ENCODE assay signal across 8 cellular contexts in genomic region chr1:161314201-161314981, GRCh38. TPM values are rescaled to one million over a fixed set of nuclear protein-coding genes. Genes with fewer than 3 reads are reported as not detected.
A peak's percentile ranks its signal among the peaks of the same experiment; 100 is the strongest.
DNase-seq lines count a peak whose midpoint lies in the region; ATAC-seq and TF ChIP-seq lines count a peak whose summit lies in the region.

Gene SDHC (plus strand): TSS chr1:161314381. CDS start chr1:161314406, 25 bp downstream.

- no peaks in the 10 kb centered on the region for H3K36me3 ChIP-seq in BJ (ENCODE audit: control insufficient read depth, insufficient read depth, low read length)

- H3K27ac ChIP-seq in coronary artery, result peak within 1 kb of the TSS; percentile 78 to 90

- no peaks in the 10 kb centered on the region for H3K27me3 Mint-ChIP-seq in activated CD4-positive, alpha-beta T cell treated with anti-CD3 and anti-CD28 coated beads, Interleukin-2, amount 10 ng/mL, durations not matched to agents 24 days and 14 days

- CTCF ChIA-PET in BJ (lab: Yijun Ruan, JAX), result interaction anchor here (0.5 to 2.8 kb wide), 6 partner anchors 11 to 104 kb away, joined by 3 to 14 read pairs (median 7); partner anchors contain the start of gene TOMM40L

- POLR2A ChIA-PET in BJ (lab: Charles Lee), result no interaction called here

- H3K4me1 Mint-ChIP-seq in activated CD4-positive, alpha-beta T cell treated with anti-CD3 and anti-CD28 coated beads, Interleukin-2, amount 10 ng/mL, durations not matched to agents 24 days and 14 days, result peaks cover 21% of the 10 kb centered on the region

- peak within 1 kb of the TSS; percentile 88 for H3K4me3 ChIP-seq in BJ (ENCODE audit: low read depth, low read length)
- H3K4me3 ChIP-seq in coronary artery, result peak within 1 kb of the TSS; percentile 83

- peak; percentile 96 for TF ChIP-seq POLR2A in GM19099 (IDR thresholded peaks at IDR 0.05; ENCODE audit: extremely low read depth, insufficient read length, low read depth)

- H3K4me3 Mint-ChIP-seq in activated CD4-positive, alpha-beta T cell treated with anti-CD3 and anti-CD28 coated beads, Interleukin-2, amount 10 ng/mL, durations not matched to agents 24 days and 14 days, result peak within 1 kb of the TSS; percentile 97

- H3K27me3 ChIP-seq in BJ (ENCODE audit: control insufficient read depth, insufficient read depth, low read length), result 0 out of 2 replicates have a peak, but pooled peaks cover 1% of the 10 kb centered on the region

- ATAC-seq in HG03432 (IDR thresholded peaks at IDR 0.05; ENCODE audit: unreplicated experiment) (peak; percentile 99), left colon (peak; percentile 98)

- TF ChIP-seq CTCF in BJ (IDR thresholded peaks at IDR 0.05; ENCODE audit: insufficient read depth, low read depth, low read length) (peak; percentile 61), coronary artery (IDR thresholded peaks at IDR 0.05) (no peak)

- H3K36me3 Mint-ChIP-seq in activated CD4-positive, alpha-beta T cell treated with anti-CD3 and anti-CD28 coated beads, Interleukin-2, amount 10 ng/mL, durations not matched to agents 24 days and 14 days (ENCODE audit: low read depth), result no peaks in the 10 kb centered on the region

- H3K9me3 Mint-ChIP-seq in activated CD4-positive, alpha-beta T cell treated with anti-CD3 and anti-CD28 coated beads, Interleukin-2, amount 10 ng/mL, durations not matched to agents 24 days and 14 days, result no peaks in the 10 kb centered on the region

- peak within 1 kb of the TSS; percentile 97 for H3K27ac Mint-ChIP-seq in activated CD4-positive, alpha-beta T cell treated with anti-CD3 and anti-CD28 coated beads, Interleukin-2, amount 10 ng/mL, durations not matched to agents 24 days and 14 days

- intact Hi-C loops in activated CD4-positive, alpha-beta T cell treated with anti-CD3 and anti-CD28 coated beads, Interleukin-2, amount 10 ng/mL, durations not matched to agents 24 days and 14 days (cut with micrococcal nuclease), result loop anchor here (1.0 to 10.0 kb wide), 3 partner anchors 8 to 88 kb away; partner anchors contain the start of genes CFAP126 and TOMM40L
- intact Hi-C loops in left colon (cut with DNase I, micrococcal nuclease), result no loop called here

- DNase-seq in BJ (ENCODE audit: low read depth), result peak; percentile 49
- peak; percentile 27 for DNase-seq in NCI-H524 treated with DMSO at 0.1 percent for 48 hours (lab: John Stamatoyannopoulos, UW)
- DNase-seq in activated CD4-positive, alpha-beta T cell treated with anti-CD3 and anti-CD28 coated beads, Interleukin-2, amount 10 ng/mL, durations not matched to agents 24 days and 14 days, result peak; percentile 97
- peak; percentile 92 for DNase-seq in coronary artery (ENCODE audit: low spot score)
- DNase-seq in left colon, result peak; percentile 87 to 91
- peak; percentile 88 for DNase-seq in stimulated activated CD4-positive, alpha-beta T cell treated with anti-CD3 and anti-CD28 coated beads, Interleukin-1b, Interleukin-23, amount 100 ng/mL, for 48 hours

RNA-seq across cellular contexts. Expression of gene SDHC, which starts in this region (rescaled TPM):
- polyA plus RNA-seq in BJ (2011; rRNA removed), result 275 and 315 TPM in 2 replicates
- polyA minus RNA-seq in BJ (2011; rRNA and poly(A)+ RNA removed), result 49.1 and 89.5 TPM in 2 replicates
- total RNA-seq in activated CD4-positive, alpha-beta T cell treated with anti-CD3 and anti-CD28 coated beads, Interleukin-2, amount 10 ng/mL, durations not matched to agents 24 days and 14 days, result 174 and 182 TPM in 2 replicates
- total RNA-seq in left colon, result 100 to 1,000 TPM; 264 to 266 TPM

Comparison
In these comparisons a context has a peak if more than half of its experiments do, and no peak if none do; other contexts are left out.
1. Peak in every context shown above with its lines: DNase-seq, ATAC-seq, H3K4me3 ChIP-seq and H3K27ac ChIP-seq.
2. DNase-seq: peak in every context shown above with its lines; median percentile 97 in activated CD4-positive, alpha-beta T cell treated with anti-CD3 and anti-CD28 coated beads, Interleukin-2, amount 10 ng/mL, durations not matched to agents 24 days and 14 days; 92 in coronary artery; 89 in left colon; 88 in stimulated activated CD4-positive, alpha-beta T cell treated with anti-CD3 and anti-CD28 coated beads, Interleukin-1b, Interleukin-23, amount 100 ng/mL, for 48 hours; 49 in BJ; 27 in NCI-H524 treated with DMSO at 0.1 percent for 48 hours.